In genomic region chr13:39039033-39039432, GRCh38 we compare ENCODE assay signal across 9 cellular contexts. TPM values are rescaled to one million over a fixed set of nuclear protein-coding genes. Genes with fewer than 3 reads are reported as not detected.
DNase-seq lines count a peak whose midpoint lies in the region; ATAC-seq, FAIRE-seq and TF ChIP-seq lines count a peak whose summit lies in the region.
"Had no signal": no experiment of that assay in that cellular context is flagged by ENCODE, and none has a peak within 500 bp of the region (broad histone marks: within the 10 kb centered on the region; RNA-seq: fewer than 3 reads in every experiment).

No MANE protein-coding gene starts in this region.

- dilution Hi-C loops in mammary epithelial cell (cut with HindIII; ENCODE audit: low sequenced_read_pairs): no loop called here

- POLR2A ChIA-PET in naive thymus-derived CD4-positive, alpha-beta T cell (lab: Charles Lee): interaction anchor here (1.5 to 3.0 kb wide), 4 partner anchors 8 to 1979 kb away, joined by 6 to 14 read pairs (median 8); partner anchors contain the start of genes SUPT20H and UFM1

- 18% methylated on average over 6 of the region's 7 CpGs for WGBS in mammary epithelial cell (ENCODE audit: low coverage, missing lambda C conversion rate)

- peak overlapping the region; percentile 45 to 97 (median 95) for H3K27ac Mint-ChIP-seq in naive thymus-derived CD4-positive, alpha-beta T cell

- H3K4me3 ChIP-seq in BLaER1 (peak overlapping the region; percentile 97), KMS-11 (IDR thresholded peaks at IDR 0.05; ENCODE audit: insufficient read depth, low read depth, low read length) (no peak overlapping the region), mammary epithelial cell (replicated peaks in 1 of 3; ENCODE audit: insufficient read depth in 1 of 3, low read depth in 2 of 3, low read length in 3 of 3) (peak overlapping the region; percentile 74 to 98 (median 77))
- peak overlapping the region; percentile 95 for H3K4me3 ChIP-seq in naive thymus-derived CD4-positive, alpha-beta T cell (ENCODE audit: low read length)

- H2AFZ ChIP-seq in KMS-11 (ENCODE audit: low read depth) (peak overlapping the region; percentile 73; the same call in 1 of the 2 replicates), mammary epithelial cell (ENCODE audit: low read depth, low read length) (peak overlapping the region; percentile 99)

- CTCF ChIA-PET in mammary epithelial cell (lab: Charles Lee; ENCODE audit: low non-redundant PET): no interaction called here
- CTCF ChIA-PET in naive thymus-derived CD4-positive, alpha-beta T cell (lab: Charles Lee): no interaction called here

- no peak for ATAC-seq in naive thymus-derived CD4-positive, alpha-beta T cell
- ATAC-seq in HG03521 (IDR thresholded peaks at IDR 0.05; ENCODE audit: unreplicated experiment): no peak

- H3K4me1 Mint-ChIP-seq in naive thymus-derived CD4-positive, alpha-beta T cell: peaks cover 28 to 72% (median 55%) of the 10 kb centered on the region in 7 donors

- FAIRE-seq in GM12892 (lab: Jason Lieb, UNC): no peak

- H3K4me2 ChIP-seq in BLaER1: peak overlapping the region; percentile 73
- peak overlapping the region; percentile 84 for H3K4me2 ChIP-seq in KMS-11
- H3K4me2 ChIP-seq in mammary epithelial cell (ENCODE audit: insufficient read depth, low read depth, low read length): peak overlapping the region; percentile 82

- in situ Hi-C loops in mammary epithelial cell (cut with MboI; ENCODE audit: low sequenced_read_pairs in 2 of 2): loop anchor here in 1 of 2 donors (25.0 kb wide), 1 partner anchor 573 kb away; the partner anchor contains the start of gene LHFPL6

- H3K79me2 ChIP-seq in KMS-11 (ENCODE audit: insufficient read depth, low read depth) (peaks cover 39% of the 10 kb centered on the region), mammary epithelial cell (ENCODE audit: insufficient read depth, low read length) (peaks cover 54% of the 10 kb centered on the region)

- DNase-seq in mammary epithelial cell: no peak
- no peak for DNase-seq in naive thymus-derived CD4-positive, alpha-beta T cell
- DNase-seq in GM12892 (ENCODE audit: insufficient read length): no peak
- DNase-seq in hepatic stellate cell (ENCODE audit: low spot score): no peak
- DNase-seq in activated CD4-positive, alpha-beta T cell treated with anti-CD3 and anti-CD28 coated beads, Interleukin-2, amount 50 U/mL, for 48 hours: no peak

- intact Hi-C loops in mammary epithelial cell (cut with micrococcal nuclease): loop anchor here (5.0 kb wide), 4 partner anchors 87 to 1133 kb away; partner anchors contain the start of genes COG6 and LHFPL6
- intact Hi-C loops in naive thymus-derived CD4-positive, alpha-beta T cell (cut with micrococcal nuclease): loop anchor here (2.0 to 10.0 kb wide), 8 partner anchors 22 to 1886 kb away; partner anchors contain the start of genes MRPS31 (in 2 of the 2), COG6 (in 1 of the 2) and LHFPL6 (in 1 of the 2)

- BruUV-seq in mammary epithelial cell (replicated peaks; lab: Mats Ljungman, UMichigan): no TSS peak

- peak overlapping the region; percentile 96 for H3K27ac ChIP-seq in BLaER1
- H3K27ac ChIP-seq in KMS-11: peak overlapping the region; percentile 89
- H3K27ac ChIP-seq in mammary epithelial cell (ENCODE audit: insufficient read depth, low read depth, low read length): peak overlapping the region; percentile 79
- H3K27ac ChIP-seq in naive thymus-derived CD4-positive, alpha-beta T cell (ENCODE audit: low read depth, low read length): peak overlapping the region; percentile 82

- H3K9me3 Mint-ChIP-seq in naive thymus-derived CD4-positive, alpha-beta T cell: no peaks in the 10 kb centered on the region

- H3K36me3 ChIP-seq in BLaER1 (peaks cover 17% of the 10 kb centered on the region), KMS-11 (ENCODE audit: insufficient read depth) (no peaks in the 10 kb centered on the region), mammary epithelial cell (ENCODE audit: insufficient read depth, low read length) (peaks cover 2% of the 10 kb centered on the region)
- H3K36me3 ChIP-seq in naive thymus-derived CD4-positive, alpha-beta T cell (ENCODE audit: control insufficient read depth in 2 of 3, insufficient read depth in 3 of 3, low read length in 3 of 3): peaks cover 0 to 12% (median 0%) of the 10 kb centered on the region in 3 experiments

- H3K9ac ChIP-seq in BLaER1 (peak overlapping the region; percentile 94), KMS-11 (peak overlapping the region; percentile 78), mammary epithelial cell (ENCODE audit: insufficient read depth, low read length) (peak overlapping the region; percentile 88)

- TF ChIP-seq CTCF in KMS-11 (conservative IDR thresholded peaks at IDR 0.05; ENCODE audit: low read depth, low read length) (no peak), mammary epithelial cell (conservative IDR thresholded peaks at IDR 0.05 in 1 of 2, IDR thresholded peaks at IDR 0.05 in 1 of 2; ENCODE audit: extremely low read depth in 1 of 2, insufficient read depth in 1 of 2, low read depth in 1 of 2, low read length in 2 of 2) (no peak)

- H3K27me3 ChIP-seq in BLaER1 (no peaks in the 10 kb centered on the region), KMS-11 (ENCODE audit: insufficient read depth, low read depth) (no peaks in the 10 kb centered on the region), mammary epithelial cell (ENCODE audit: insufficient read depth, low read length) (no peaks in the 10 kb centered on the region)
- H3K27me3 ChIP-seq in naive thymus-derived CD4-positive, alpha-beta T cell (ENCODE audit: control insufficient read depth in 2 of 2, insufficient read depth in 2 of 2, low read length in 2 of 2): no peaks in the 10 kb centered on the region

- peaks cover 40% of the 10 kb centered on the region for H3K4me1 ChIP-seq in BLaER1
- peaks cover 36% of the 10 kb centered on the region for H3K4me1 ChIP-seq in KMS-11 (ENCODE audit: low read depth, poor library complexity, severe bottlenecking)
- peaks cover 11% of the 10 kb centered on the region for H3K4me1 ChIP-seq in mammary epithelial cell (ENCODE audit: insufficient read depth, low read length)
- H3K4me1 ChIP-seq in naive thymus-derived CD4-positive, alpha-beta T cell (ENCODE audit: control insufficient read depth in 2 of 2, insufficient read depth in 2 of 2, low read length in 2 of 2): peaks cover 7 to 28% of the 10 kb centered on the region in 2 donors

- H3K36me3 Mint-ChIP-seq in naive thymus-derived CD4-positive, alpha-beta T cell: peaks cover 0 to 13% (median 3%) of the 10 kb centered on the region in 5 donors

- H3K4me3 Mint-ChIP-seq in naive thymus-derived CD4-positive, alpha-beta T cell: peak overlapping the region; percentile 92 to 99 (median 96)

- peaks cover 32% of the 10 kb centered on the region for H4K20me1 ChIP-seq in BLaER1
- no peaks in the 10 kb centered on the region for H4K20me1 ChIP-seq in KMS-11 (ENCODE audit: insufficient read depth)
- no peaks in the 10 kb centered on the region for H4K20me1 ChIP-seq in mammary epithelial cell (ENCODE audit: insufficient read depth, low read length)

- H3K27me3 Mint-ChIP-seq in naive thymus-derived CD4-positive, alpha-beta T cell: no peaks in the 10 kb centered on the region

- H3K9me3 ChIP-seq in BLaER1 (no peaks in the 10 kb centered on the region), mammary epithelial cell (replicated peaks; ENCODE audit: insufficient read depth, low read length) (no peaks in the 10 kb centered on the region)
- H3K9me3 ChIP-seq in naive thymus-derived CD4-positive, alpha-beta T cell (ENCODE audit: control insufficient read depth in 2 of 3, low read length in 3 of 3): no peaks in the 10 kb centered on the region

- no peak for TF ChIP-seq POLR2A in GM12892 (IDR thresholded peaks at IDR 0.05; ENCODE audit: low read depth, low read length)

RNA-seq across cellular contexts. Expression of gene NHLRC3, which starts 0.8 kb away (rescaled TPM):
- 10 to 100 TPM; 15.9 to 30.7 TPM for total RNA-seq in mammary epithelial cell
- polyA plus RNA-seq in mammary epithelial cell: 6.5 TPM
- 2.2 TPM for polyA minus RNA-seq in mammary epithelial cell
- 10 to 100 TPM; 13.0 to 30.6 (median 23.6) TPM for total RNA-seq in naive thymus-derived CD4-positive, alpha-beta T cell
- 1 to 10 TPM; 3.4 to 4.8 TPM for polyA plus RNA-seq in naive thymus-derived CD4-positive, alpha-beta T cell
- 15.2 TPM for polyA plus RNA-seq in GM12892 (2012; ENCODE audit: missing spikeins)

RNA-seq across cellular contexts. Expression of gene PROSER1, which starts 1.1 kb away (rescaled TPM):
- 10 to 100 TPM; 22.3 to 52.4 TPM for total RNA-seq in mammary epithelial cell
- 10.6 TPM for polyA plus RNA-seq in mammary epithelial cell
- 15.0 TPM for polyA minus RNA-seq in mammary epithelial cell
- total RNA-seq in naive thymus-derived CD4-positive, alpha-beta T cell: 10 to 100 TPM; 36.1 to 65.7 (median 47.3) TPM
- polyA plus RNA-seq in naive thymus-derived CD4-positive, alpha-beta T cell: 10 to 100 TPM in 1 of 2 donors, 1 to 10 TPM in 1; 9.5 to 22.1 TPM
- polyA plus RNA-seq in GM12892 (2012; ENCODE audit: missing spikeins): 25.0 TPM

RNA-seq across cellular contexts. Expression of gene STOML3, which starts 48.4 kb away (rescaled TPM):
- not detected for total RNA-seq in mammary epithelial cell
- not detected for polyA plus RNA-seq in mammary epithelial cell
- polyA minus RNA-seq in mammary epithelial cell: not detected
- total RNA-seq in naive thymus-derived CD4-positive, alpha-beta T cell: not detected
- polyA plus RNA-seq in naive thymus-derived CD4-positive, alpha-beta T cell: not detected
- polyA plus RNA-seq in GM12892 (2012; ENCODE audit: missing spikeins): not detected
- total RNA-seq: dermis microvascular lymphatic vessel endothelial cell had no signal
